ENCODE assay signal across 18 cellular contexts in the genomic region with DNA sequence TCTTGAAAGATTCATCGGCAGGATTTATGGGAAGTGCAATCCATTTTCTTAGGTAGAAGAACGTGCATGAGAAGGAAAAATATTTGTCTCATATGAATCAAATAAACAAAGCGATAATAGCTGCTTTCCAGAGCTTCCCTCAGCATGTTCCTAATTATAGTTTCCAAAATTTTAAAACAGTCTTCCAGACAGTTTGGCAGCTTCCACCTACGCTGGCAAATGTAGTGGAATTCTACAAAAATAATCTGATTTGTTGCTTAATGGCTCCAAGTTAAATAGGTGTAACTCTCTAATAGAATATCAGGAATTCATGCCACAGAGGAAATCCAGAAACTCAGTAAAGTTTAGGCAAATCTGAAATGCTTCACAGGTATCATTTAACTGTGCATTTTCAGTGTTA. TPM values are rescaled to one million over a fixed set of nuclear protein-coding genes. Genes with fewer than 3 reads are reported as not detected.
DNase-seq lines count a peak whose midpoint lies in the region; ATAC-seq and TF ChIP-seq lines count a peak whose summit lies in the region.
"Had no signal": no experiment of that assay in that cellular context is flagged by ENCODE, and none has a peak within 500 bp of the region (broad histone marks: within the 10 kb centered on the region; RNA-seq: fewer than 3 reads in every experiment).

No MANE protein-coding gene starts in this region.

- TF ChIP-seq CTCF in coronary artery (IDR thresholded peaks at IDR 0.05), result no peak
- TF ChIP-seq CTCF in nephron (IDR thresholded peaks at IDR 0.05; ENCODE audit: unreplicated experiment in 3 of 3), result no peak
- TF ChIP-seq CTCF in thoracic aorta (IDR thresholded peaks at IDR 0.05), result no peak
- TF ChIP-seq CTCF in stomach (IDR thresholded peaks at IDR 0.05), result no peak

- no peaks in the 10 kb centered on the region for H3K9me3 Mint-ChIP-seq in nephron
- H3K9me3 Mint-ChIP-seq: CD14-positive monocyte, GM23338 had no signal

- H3K4me3 Mint-ChIP-seq in nephron, result peak overlapping the region in 1 of 3 experiments; percentile 41
- H3K4me3 Mint-ChIP-seq: CD14-positive monocyte, GM23338 had no signal

- in situ Hi-C loops in GM23248 (cut with MboI), result loop anchor here (25.0 kb wide), 1 partner anchor 276 kb away; no protein-coding TSS in a partner anchor

- no peaks in the 10 kb centered on the region for H3K27me3 Mint-ChIP-seq in nephron (ENCODE audit: low read depth)

- peaks cover 67% of the 10 kb centered on the region for H3K36me3 Mint-ChIP-seq in nephron (ENCODE audit: low read depth)
- H3K36me3 Mint-ChIP-seq: CD14-positive monocyte had no signal

- intact Hi-C loops in stomach (cut with DNase I; ENCODE audit: low total_unique reads), result no loop called here

- H3K4me1 ChIP-seq in GM23248 (ENCODE audit: insufficient read depth) (no peaks in the 10 kb centered on the region), thoracic aorta (ENCODE audit: control insufficient read depth in 1 of 2, low read depth in 2 of 2) (peaks cover 29 to 81% of the 10 kb centered on the region in 2 donors), stomach (peaks cover 0 to 51% (median 11%) of the 10 kb centered on the region in 4 donors)

- no peak for ATAC-seq in thoracic aorta (ENCODE audit: insufficient number of reproducible peaks, low FRiP score, low read depth)
- ATAC-seq: GM12878, GM23338 had no signal

- TF ChIP-seq EP300 in stomach (IDR thresholded peaks at IDR 0.05), result no peak

- H3K4me2 ChIP-seq in GM23248 (ENCODE audit: unreplicated experiment), result no peak overlapping the region
- H3K4me2 ChIP-seq: GM23338 had no signal

- no peaks in the 10 kb centered on the region for H4K20me1 ChIP-seq in GM23248 (ENCODE audit: insufficient read depth)

- H3K27ac ChIP-seq in GM23248, result peak overlapping the region; percentile 15; the same call in 1 of the 2 replicates
- H3K27ac ChIP-seq in coronary artery, result peak overlapping the region; percentile 36 to 42
- peak overlapping the region; percentile 39 to 64 for H3K27ac ChIP-seq in thoracic aorta
- H3K27ac ChIP-seq in stomach, result peak overlapping the region in 1 of 5 donors; percentile 31

- H3K9me3 ChIP-seq in GM23248 (ENCODE audit: low read depth), result no peaks in the 10 kb centered on the region
- H3K9me3 ChIP-seq in thoracic aorta, result no peaks in the 10 kb centered on the region
- no peaks in the 10 kb centered on the region for H3K9me3 ChIP-seq in stomach

- peaks cover 14% of the 10 kb centered on the region for H3K4me1 Mint-ChIP-seq in nephron
- H3K4me1 Mint-ChIP-seq: CD14-positive monocyte, GM23338 had no signal

- H3K27me3 ChIP-seq in GM23248 (replicated peaks; ENCODE audit: insufficient read depth) (no peaks in the 10 kb centered on the region), thoracic aorta (replicated peaks; ENCODE audit: insufficient read depth) (no peaks in the 10 kb centered on the region), stomach (no peaks in the 10 kb centered on the region)

- DNase-seq in GM23248, result no peak
- no peak for DNase-seq in coronary artery (ENCODE audit: low spot score)
- no peak for DNase-seq in thoracic aorta (ENCODE audit: low spot score)
- no peak for DNase-seq in medulla oblongata (ENCODE audit: extremely low spot score)
- DNase-seq in retina, result no peak
- DNase-seq in stomach, result no peak
- DNase-seq: DMS 273 treated with DMSO at 0.1 percent for 48 hours, GDM1, MV-4-11, NCI-H1417 treated with DMSO at 0.1 percent for 48 hours, NCI-H2029, NCI-H2171 treated with DMSO at 0.1 percent for 48 hours, NCI-H774, RPMI8226 had no signal

- TF ChIP-seq POLR2A in stomach (IDR thresholded peaks at IDR 0.05), result no peak

- H3K4me3 ChIP-seq in GM23248 (no peak overlapping the region), coronary artery (no peak overlapping the region), thoracic aorta (peak overlapping the region; percentile 33), stomach (no peak overlapping the region)
- H3K4me3 ChIP-seq: GM12878, GM23338 had no signal

- peaks cover 88% of the 10 kb centered on the region for H3F3A ChIP-seq in GM23248 (ENCODE audit: insufficient read depth)

- H3K79me2 ChIP-seq in GM23248 (ENCODE audit: insufficient read depth), result peaks cover 11% of the 10 kb centered on the region; the same call in 1 of the 2 replicates

- H3K36me3 ChIP-seq in GM23248 (ENCODE audit: low read depth) (peaks cover 91% of the 10 kb centered on the region), thoracic aorta (peaks cover 62% of the 10 kb centered on the region), stomach (peaks cover 10 to 85% (median 67%) of the 10 kb centered on the region in 4 donors)

- WGBS in GM23248 (ENCODE audit: low coverage in 1 of 2, low lambda C conversion rate in 2 of 2, missing lambda C conversion rate in 2 of 2), 2 experiments, result 35 to 38% methylated on average over 4 of the region's 4 CpGs
- 59 to 81% (median 68%) methylated on average over 4 of the region's 4 CpGs for WGBS in stomach, 5 donors

- H3K9me2 ChIP-seq in GM23248 (ENCODE audit: insufficient read depth), result no peaks in the 10 kb centered on the region

- 0 out of 2 replicates have a peak overlapping the region, but pooled peaks have one; percentile 2 for H3K9ac ChIP-seq in GM23248

- no peak overlapping the region for H2AFZ ChIP-seq in GM23248
- H2AFZ ChIP-seq: GM23338 had no signal

- H3K27ac Mint-ChIP-seq in nephron, result peak overlapping the region in 2 of 3 experiments; percentile 65 to 90
- H3K27ac Mint-ChIP-seq: CD14-positive monocyte, GM23338 had no signal

RNA-seq across cellular contexts. Expression of a gene that starts 23.3 kb away (rescaled TPM):
- 2.4 TPM in 2 replicates for total RNA-seq in GM23248 (2014; rRNA removed; shearing (Covaris generic))
- polyA plus RNA-seq in GM23248 (2016; fragmentation: Nextera tagmentation; extraction: Ambion mirVana) (1.4 and 1.5 TPM in 2 replicates), stomach (1 to 10 TPM in 2 of 3 donors, under 1 TPM in 1; 0.93 to 1.4 (median 1.2) TPM)
- total RNA-seq in thoracic aorta (under 1 TPM; 0.28 to 0.54 TPM), stomach (1 to 10 TPM in 2 of 5 donors, under 1 TPM in 1, not detected in 2; 0.29 to 8.4 (median 2.9) TPM)
